31 cellular contexts compared by ENCODE assay signal in the genomic region with DNA sequence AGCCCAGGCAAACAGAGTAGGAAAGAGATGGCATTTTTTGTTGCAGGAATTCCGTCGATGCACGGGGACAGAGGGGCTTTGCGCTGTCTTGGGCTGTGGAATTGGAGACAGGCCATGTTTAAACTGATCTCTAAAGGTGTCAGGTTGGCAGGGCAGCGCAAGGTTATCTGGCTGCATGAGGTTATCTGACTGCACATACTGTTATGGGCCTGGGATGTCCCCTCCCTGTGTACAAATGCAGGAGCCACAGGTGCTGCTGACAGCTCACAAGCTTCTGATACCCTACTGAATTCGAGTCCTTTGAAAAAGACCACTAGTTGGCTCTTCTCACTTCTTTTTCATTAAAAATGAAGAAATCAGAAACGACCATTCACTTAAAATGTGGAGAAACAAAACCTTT.
"Had no signal": no experiment of that assay in that cellular context is flagged by ENCODE, and none has a peak within 500 bp of the region (broad histone marks: within the 10 kb centered on the region; RNA-seq: fewer than 3 reads in every experiment).

No MANE protein-coding gene starts in this region.

- ATAC-seq: activated CD8-positive, alpha-beta T cell treated with anti-CD3 and anti-CD28 coated beads for 36 hours; activated naive CD4-positive, alpha-beta T cell treated with anti-CD3 and anti-CD28 coated beads, Interleukin-2, amount 50 U/mL, for 72 hours; activated T-cell treated with anti-CD3 and anti-CD28 coated beads, Interleukin-2, amount 50 U/mL, for 72 hours; activated T-helper 17 cell treated with anti-CD3 and anti-CD28 coated beads, Interleukin-2, amount 50 U/mL, for 72 hours; body of pancreas; PC-3 had no signal

- H3K27ac ChIP-seq: adrenal gland, body of pancreas, breast epithelium, RWPE1, SJCRH30, SK-N-MC, WERI-Rb-1 had no signal

- H3K27me3 ChIP-seq: adrenal gland, body of pancreas, breast epithelium, SJCRH30 had no signal

- H3K4me1 ChIP-seq: body of pancreas, breast epithelium, SJCRH30 had no signal

- FAIRE-seq: astrocyte, RCC 7860 had no signal

- H3K36me3 ChIP-seq: adrenal gland, breast epithelium, SJCRH30, WERI-Rb-1 had no signal

- H3K4me3 ChIP-seq: adrenal gland, body of pancreas, breast epithelium, SJCRH30, SK-N-MC had no signal

- H3K9me3 ChIP-seq: adrenal gland, body of pancreas, breast epithelium, SJCRH30 had no signal

- DNase-seq: activated CD4-positive, alpha-beta T cell treated with anti-CD3 and anti-CD28 coated beads, Interleukin-2, amount 10 ng/mL, durations not matched to agents 24 days and 14 days; activated CD4-positive, alpha-beta T cell treated with anti-CD3 and anti-CD28 coated beads, Interleukin-2, amount 50 U/mL, for 4 hours; activated CD8-positive, alpha-beta T cell treated with anti-CD3 and anti-CD28 coated beads for 36 hours; activated effector memory CD4-positive, alpha-beta T cell treated with anti-CD3 and anti-CD28 coated beads, Interleukin-2, amount 50 U/mL, for 16 hours; activated naive CD4-positive, alpha-beta T cell treated with anti-CD3 and anti-CD28 coated beads for 36 hours; activated T-cell treated with anti-CD3 and anti-CD28 coated beads, Interleukin-2, amount 50 U/mL, for 1 hour; activated T-cell treated with anti-CD3 and anti-CD28 coated beads, Interleukin-2, amount 50 U/mL, for 72 hours; adrenal gland; body of pancreas; central memory CD4-positive, alpha-beta T cell; Karpas-422; KBM-7; NCI-H1105; NCI-H1417 treated with DMSO at 0.1 percent for 48 hours; NCI-H1694; NCI-H1930; NCI-H2081 treated with DMSO at 0.1 percent for 48 hours; NCI-H345; NCI-H524 treated with DMSO at 0.1 percent for 48 hours; PC-3; SHP77; SJCRH30; T1000; WERI-Rb-1 had no signal
